ENCODE assay signal across 27 cellular contexts in genomic region chr6:105191351-105191750, GRCh38. TPM values are rescaled to one million over a fixed set of nuclear protein-coding genes. Genes with fewer than 3 reads are reported as not detected.
A peak's percentile ranks its signal among the peaks of the same experiment; 100 is the strongest.
DNase-seq lines count a peak whose midpoint lies in the region; ATAC-seq, FAIRE-seq and TF ChIP-seq lines count a peak whose summit lies in the region.
"Had no signal": no experiment of that assay in that cellular context is flagged by ENCODE, and none has a peak within 500 bp of the region (broad histone marks: within the 10 kb centered on the region; RNA-seq: fewer than 3 reads in every experiment).

No MANE protein-coding gene starts in this region.

- POLR2A ChIA-PET in SK-N-SH (lab: Yijun Ruan, JAX) (no interaction called here), endothelial cell of umbilical vein (lab: Charles Lee) (no interaction called here)
- POLR2A ChIA-PET in CD8-positive, alpha-beta memory T cell (lab: Charles Lee) = no interaction called here

- TF ChIP-seq CTCF in SK-N-SH (IDR thresholded peaks at IDR 0.05) (no peak), endothelial cell of umbilical vein (IDR thresholded peaks at IDR 0.05; ENCODE audit: extremely low read depth in 1 of 2, insufficient read depth in 1 of 2, low read depth in 1 of 2, low read length in 2 of 2) (no peak)

- H2AFZ ChIP-seq in SK-N-SH (ENCODE audit: low read depth) (peak overlapping the region; percentile 38), endothelial cell of umbilical vein (ENCODE audit: low read depth, low read length) (no peak overlapping the region)
- H2AFZ ChIP-seq: GM23338 had no signal

- TF ChIP-seq EP300 in SK-N-SH (IDR thresholded peaks at IDR 0.05; ENCODE audit: borderline replicate concordance in 1 of 2, low read depth in 1 of 2, low read length in 1 of 2) = no peak

- H3K36me3 Mint-ChIP-seq in CD8-positive, alpha-beta memory T cell = no peaks in the 10 kb centered on the region
- no peaks in the 10 kb centered on the region for H3K36me3 Mint-ChIP-seq in activated T-helper 1 cell treated with anti-CD3 and anti-CD28 coated beads, Interleukin-12 subunit alpha, Interleukin-12 subunit beta, Interleukin-2, Interleukin-4 antibody, amounts not matched to agents 30 ng/mL and 10 ng/mL and 1 ng/mL, durations not matched to agents 14 hours and 24 hours and 36 hours (ENCODE audit: low read depth)
- H3K36me3 Mint-ChIP-seq: CD4-positive, alpha-beta memory T cell had no signal

- H3K27ac ChIP-seq in SK-N-SH (ENCODE audit: low read depth in 2 of 2, low read length in 1 of 2) (0 out of 4 replicates have a peak overlapping the region, but pooled peaks of 1 of the 2 experiments have one; percentile 11), endothelial cell of umbilical vein (ENCODE audit: insufficient read depth, low read depth, low read length) (no peak overlapping the region)
- H3K27ac ChIP-seq in CD8-positive, alpha-beta memory T cell (ENCODE audit: low read depth, low read length) = no peak overlapping the region
- H3K27ac ChIP-seq: 22Rv1; BLaER1 treated with 17β-estradiol and CSF1 and Interleukin-3, amounts not matched to agents 10 nM and 100 nM; SJSA1 had no signal

- H3K4me2 ChIP-seq in SK-N-SH = peak overlapping the region; percentile 2; the same call in 1 of the 2 replicates
- H3K4me2 ChIP-seq in endothelial cell of umbilical vein (ENCODE audit: insufficient read depth, low read length) = peak overlapping the region; percentile 23
- H3K4me2 ChIP-seq: BLaER1 treated with 17β-estradiol and CSF1 and Interleukin-3, amounts not matched to agents 10 nM and 100 nM; GM23338 had no signal

- H3K27me3 ChIP-seq in SK-N-SH (ENCODE audit: insufficient read depth) = no peaks in the 10 kb centered on the region
- H3K27me3 ChIP-seq in endothelial cell of umbilical vein (ENCODE audit: control insufficient read depth in 2 of 2, insufficient read depth in 2 of 2, low read length in 2 of 2) = no peaks in the 10 kb centered on the region
- H3K27me3 ChIP-seq in CD8-positive, alpha-beta memory T cell (ENCODE audit: insufficient read depth, low read length, poor library complexity, severe bottlenecking) = no peaks in the 10 kb centered on the region
- H3K27me3 ChIP-seq: BLaER1 treated with 17β-estradiol and CSF1 and Interleukin-3, amounts not matched to agents 10 nM and 100 nM; SJSA1 had no signal

- TF ChIP-seq RAD21 in SK-N-SH (IDR thresholded peaks at IDR 0.05; ENCODE audit: low read length) = no peak

- H3K4me1 Mint-ChIP-seq in CD8-positive, alpha-beta memory T cell = no peaks in the 10 kb centered on the region
- no peaks in the 10 kb centered on the region for H3K4me1 Mint-ChIP-seq in activated T-helper 1 cell treated with anti-CD3 and anti-CD28 coated beads, Interleukin-12 subunit alpha, Interleukin-12 subunit beta, Interleukin-2, Interleukin-4 antibody, amounts not matched to agents 30 ng/mL and 10 ng/mL and 1 ng/mL, durations not matched to agents 14 hours and 24 hours and 36 hours (ENCODE audit: low read depth)
- H3K4me1 Mint-ChIP-seq: CD4-positive, alpha-beta memory T cell had no signal

- H4K20me1 ChIP-seq in SK-N-SH (ENCODE audit: insufficient read depth) = no peaks in the 10 kb centered on the region
- H4K20me1 ChIP-seq in endothelial cell of umbilical vein (replicated peaks; ENCODE audit: control insufficient read depth, extremely low read depth, insufficient read depth, low read length) = no peaks in the 10 kb centered on the region
- H4K20me1 ChIP-seq: BLaER1 treated with 17β-estradiol and CSF1 and Interleukin-3, amounts not matched to agents 10 nM and 100 nM had no signal

- CTCF ChIA-PET in SK-N-SH (lab: Yijun Ruan, JAX) = interaction anchor here (0.9 kb wide), 1 partner anchor 19 kb away, joined by 3 read pairs; no protein-coding TSS in a partner anchor
- CTCF ChIA-PET in endothelial cell of umbilical vein (lab: Charles Lee) = interaction anchor here (0.8 to 1.7 kb wide), 2 partner anchors 19 to 103 kb away, joined by 3 to 5 read pairs; no protein-coding TSS in a partner anchor
- CTCF ChIA-PET in CD8-positive, alpha-beta memory T cell (lab: Charles Lee) = no interaction called here

- intact Hi-C loops in endothelial cell of umbilical vein (cut with micrococcal nuclease) = no loop called here
- intact Hi-C loops in activated T-helper 1 cell treated with anti-CD3 and anti-CD28 coated beads, Interleukin-12 subunit alpha, Interleukin-12 subunit beta, Interleukin-2, Interleukin-4 antibody, amounts not matched to agents 30 ng/mL and 10 ng/mL and 1 ng/mL, durations not matched to agents 14 hours and 24 hours and 36 hours (cut with micrococcal nuclease) = no loop called here

- no peaks in the 10 kb centered on the region for H3K9me3 ChIP-seq in SK-N-SH
- no peaks in the 10 kb centered on the region for H3K9me3 ChIP-seq in endothelial cell of umbilical vein (replicated peaks; ENCODE audit: control insufficient read depth, insufficient read depth, low read length)
- no peaks in the 10 kb centered on the region for H3K9me3 ChIP-seq in CD8-positive, alpha-beta memory T cell (ENCODE audit: low read length)
- H3K9me3 ChIP-seq: BLaER1 treated with 17β-estradiol and CSF1 and Interleukin-3, amounts not matched to agents 10 nM and 100 nM; SJSA1 had no signal

- peaks cover 3% of the 10 kb centered on the region for H3F3A ChIP-seq in SK-N-SH (replicated peaks; ENCODE audit: insufficient read depth)

- no peak for DNase-seq in SK-N-SH
- DNase-seq in endothelial cell of umbilical vein (ENCODE audit: low read depth, low spot score) = peak; percentile 46
- DNase-seq in iris pigment epithelial cell (ENCODE audit: low read depth) = peak; percentile 52
- no peak for DNase-seq in kidney tubule cell (ENCODE audit: low spot score)
- no peak for DNase-seq in CD8-positive, alpha-beta memory T cell
- no peak for DNase-seq in activated T-helper 1 cell treated with anti-CD3 and anti-CD28 coated beads, Interleukin-12 subunit alpha, Interleukin-12 subunit beta, Interleukin-2, Interleukin-4 antibody, amounts not matched to agents 30 ng/mL and 10 ng/mL and 1 ng/mL, durations not matched to agents 14 hours and 24 hours and 36 hours (ENCODE audit: low spot score)
- no peak for DNase-seq in AG20443 (ENCODE audit: low spot score)
- DNase-seq: ACHN; CD4-positive, alpha-beta memory T cell; DND-41; MM.1S; NCI-H1048; NCI-H1436; NCI-H187 treated with DMSO at 0.1 percent for 48 hours; NCI-H2107; NCI-H446 treated with DMSO at 0.1 percent for 48 hours; NCI-H526 treated with DMSO at 0.1 percent for 48 hours; OCI-M1 had no signal

- H3K79me2 ChIP-seq in SK-N-SH (ENCODE audit: insufficient read depth) (no peaks in the 10 kb centered on the region), endothelial cell of umbilical vein (ENCODE audit: control insufficient read depth, insufficient read depth, low read length) (no peaks in the 10 kb centered on the region)

- no peak overlapping the region for H3K27ac Mint-ChIP-seq in CD8-positive, alpha-beta memory T cell
- no peak overlapping the region for H3K27ac Mint-ChIP-seq in activated T-helper 1 cell treated with anti-CD3 and anti-CD28 coated beads, Interleukin-12 subunit alpha, Interleukin-12 subunit beta, Interleukin-2, Interleukin-4 antibody, amounts not matched to agents 30 ng/mL and 10 ng/mL and 1 ng/mL, durations not matched to agents 14 hours and 24 hours and 36 hours
- H3K27ac Mint-ChIP-seq: GM23338 had no signal

- H3K4me3 Mint-ChIP-seq in CD8-positive, alpha-beta memory T cell = no peak overlapping the region
- H3K4me3 Mint-ChIP-seq in activated T-helper 1 cell treated with anti-CD3 and anti-CD28 coated beads, Interleukin-12 subunit alpha, Interleukin-12 subunit beta, Interleukin-2, Interleukin-4 antibody, amounts not matched to agents 30 ng/mL and 10 ng/mL and 1 ng/mL, durations not matched to agents 14 hours and 24 hours and 36 hours = no peak overlapping the region
- H3K4me3 Mint-ChIP-seq: CD4-positive, alpha-beta memory T cell; GM23338 had no signal

- H3K4me1 ChIP-seq in SK-N-SH (ENCODE audit: control insufficient read depth in 1 of 2, insufficient read depth in 2 of 2, low read depth in 1 of 2, low read length in 1 of 2) (peaks cover 2 to 8% of the 10 kb centered on the region in 2 experiments; a peak in 2 of 4 replicates), endothelial cell of umbilical vein (ENCODE audit: control insufficient read depth, extremely low read depth, insufficient read depth, low read length) (peaks cover 22% of the 10 kb centered on the region)
- no peaks in the 10 kb centered on the region for H3K4me1 ChIP-seq in CD8-positive, alpha-beta memory T cell (ENCODE audit: insufficient read depth, low read length)

- peak; percentile 37 for FAIRE-seq in endothelial cell of umbilical vein (lab: Jason Lieb, UNC)
- FAIRE-seq: GM12892, K562, RCC 7860 had no signal

- H3K9ac ChIP-seq in SK-N-SH (no peak overlapping the region), endothelial cell of umbilical vein (replicated peaks; ENCODE audit: extremely low read depth, insufficient read depth, low read length) (no peak overlapping the region)
- H3K9ac ChIP-seq: BLaER1 treated with 17β-estradiol and CSF1 and Interleukin-3, amounts not matched to agents 10 nM and 100 nM had no signal

- H3K9me3 Mint-ChIP-seq in CD8-positive, alpha-beta memory T cell = no peaks in the 10 kb centered on the region
- H3K9me3 Mint-ChIP-seq in activated T-helper 1 cell treated with anti-CD3 and anti-CD28 coated beads, Interleukin-12 subunit alpha, Interleukin-12 subunit beta, Interleukin-2, Interleukin-4 antibody, amounts not matched to agents 30 ng/mL and 10 ng/mL and 1 ng/mL, durations not matched to agents 14 hours and 24 hours and 36 hours = no peaks in the 10 kb centered on the region
- H3K9me3 Mint-ChIP-seq: GM23338 had no signal

- dilution Hi-C loops in endothelial cell of umbilical vein (cut with MboI; ENCODE audit: extremely low pct_ligation_motif_present, low sequenced_read_pairs) = no loop called here

- WGBS in SK-N-SH (ENCODE audit: low lambda C conversion rate) = 93% methylated on average over 1 of the region's 1 CpG

- no peaks in the 10 kb centered on the region for H3K36me3 ChIP-seq in SK-N-SH (replicated peaks in 1 of 2; ENCODE audit: control insufficient read depth in 1 of 2, insufficient read depth in 2 of 2, low read length in 1 of 2)
- no peaks in the 10 kb centered on the region for H3K36me3 ChIP-seq in endothelial cell of umbilical vein (ENCODE audit: control insufficient read depth in 2 of 2, extremely low read depth in 1 of 2, insufficient read depth in 2 of 2, low read length in 2 of 2)
- H3K36me3 ChIP-seq in CD8-positive, alpha-beta memory T cell (ENCODE audit: insufficient read depth, low read length) = no peaks in the 10 kb centered on the region
- H3K36me3 ChIP-seq: BLaER1 treated with 17β-estradiol and CSF1 and Interleukin-3, amounts not matched to agents 10 nM and 100 nM; SJSA1 had no signal

- no peak for ATAC-seq in SK-N-SH treated with all-trans-retinoic acid at 6 μM for 48 hours
- ATAC-seq: GM23338, HCT116, K562 had no signal

- no peak for TF ChIP-seq POLR2A in endothelial cell of umbilical vein (IDR thresholded peaks at IDR 0.05; ENCODE audit: low read depth, low read length)

- BruUV-seq in endothelial cell of umbilical vein (replicated peaks; lab: Mats Ljungman, UMichigan) = no TSS peak

- peaks cover 11 to 22% of the 10 kb centered on the region in 2 donors for H3K27me3 Mint-ChIP-seq in CD8-positive, alpha-beta memory T cell
- peaks cover 3% of the 10 kb centered on the region for H3K27me3 Mint-ChIP-seq in activated T-helper 1 cell treated with anti-CD3 and anti-CD28 coated beads, Interleukin-12 subunit alpha, Interleukin-12 subunit beta, Interleukin-2, Interleukin-4 antibody, amounts not matched to agents 30 ng/mL and 10 ng/mL and 1 ng/mL, durations not matched to agents 14 hours and 24 hours and 36 hours (ENCODE audit: insufficient read depth)

- H3K4me3 ChIP-seq in SK-N-SH (ENCODE audit: low read depth in 2 of 2, low read length in 1 of 2) (no peak overlapping the region), endothelial cell of umbilical vein (replicated peaks in 1 of 3; ENCODE audit: insufficient read depth in 1 of 3, low read depth in 1 of 3, low read length in 3 of 3) (no peak overlapping the region)
- no peak overlapping the region for H3K4me3 ChIP-seq in CD8-positive, alpha-beta memory T cell (ENCODE audit: low read length)
- H3K4me3 ChIP-seq: BLaER1 treated with 17β-estradiol and CSF1 and Interleukin-3, amounts not matched to agents 10 nM and 100 nM; GM23338; K562; SJSA1 had no signal

- no peaks in the 10 kb centered on the region for H3K9me1 ChIP-seq in endothelial cell of umbilical vein (replicated peaks; ENCODE audit: control insufficient read depth, extremely low read depth, insufficient read depth, low read length)

- H3K9me2 ChIP-seq in SK-N-SH = no peaks in the 10 kb centered on the region

RNA-seq across cellular contexts. Expression of gene POPDC3, which starts 11.5 kb away (rescaled TPM):
- 19.0 and 21.3 TPM in 2 replicates for polyA plus RNA-seq in SK-N-SH (2012; rRNA removed)
- 30.6 and 38.1 TPM in 2 replicates for polyA plus RNA-seq in SK-N-SH (2012; cell fraction: cytosol; rRNA removed)
- 8.3 and 15.8 TPM in 2 replicates for polyA plus RNA-seq in SK-N-SH (2012; cell fraction: nucleus; rRNA removed)
- 1.7 and 3.1 TPM in 2 replicates for total RNA-seq in endothelial cell of umbilical vein
- polyA plus RNA-seq in endothelial cell of umbilical vein = 1.6 TPM in 2 replicates
- 0.92 and 1.3 TPM in 2 replicates for polyA plus RNA-seq in endothelial cell of umbilical vein (2011; cell fraction: cytosol; rRNA removed)
- 1.1 and 2.0 TPM in 2 replicates for polyA plus RNA-seq in endothelial cell of umbilical vein (2011; cell fraction: nucleus; rRNA removed)
- polyA plus RNA-seq in endothelial cell of umbilical vein (2012) = 4.0 and 4.1 TPM in 2 replicates
- 0.38 TPM in 1 of 2 replicates, not detected in the other for polyA minus RNA-seq in endothelial cell of umbilical vein
- polyA minus RNA-seq in endothelial cell of umbilical vein (2011; cell fraction: cytosol; rRNA and poly(A)+ RNA removed) = 0.82 TPM
- not detected in 2 replicates for polyA minus RNA-seq in endothelial cell of umbilical vein (2011; cell fraction: nucleus; rRNA and poly(A)+ RNA removed)
- total RNA-seq in CD8-positive, alpha-beta memory T cell = not detected
- not detected for polyA plus RNA-seq in CD8-positive, alpha-beta memory T cell
- total RNA-seq in activated T-helper 1 cell treated with anti-CD3 and anti-CD28 coated beads, Interleukin-12 subunit alpha, Interleukin-12 subunit beta, Interleukin-2, Interleukin-4 antibody, amounts not matched to agents 30 ng/mL and 10 ng/mL and 1 ng/mL, durations not matched to agents 14 hours and 24 hours and 36 hours = not detected in 2 replicates
- total RNA-seq: CD4-positive, alpha-beta memory T cell had no signal
- polyA plus RNA-seq: CD4-positive, alpha-beta memory T cell had no signal

Comparison
In these comparisons a context has a peak if more than half of its experiments do, and no peak if none do; other contexts are left out.
1. DNase-seq: peak in endothelial cell of umbilical vein (single experiment) and iris pigment epithelial cell (single experiment); none in SK-N-SH (single experiment), kidney tubule cell (single experiment), CD8-positive, alpha-beta memory T cell (0 of 5), activated T-helper 1 cell treated with anti-CD3 and anti-CD28 coated beads, Interleukin-12 subunit alpha, Interleukin-12 subunit beta, Interleukin-2, Interleukin-4 antibody, amounts not matched to agents 30 ng/mL and 10 ng/mL and 1 ng/mL, durations not matched to agents 14 hours and 24 hours and 36 hours (single experiment) and AG20443 (single experiment).